ENCODE assay signal across 1 cellular context in genomic region chr1:100883963-100884362, GRCh38.
A peak's percentile ranks its signal among the peaks of the same experiment; 100 is the strongest.
TF ChIP-seq lines count a peak whose summit lies in the region.

No MANE protein-coding gene starts in this region.

TF ChIP-seq in endothelial cell of umbilical vein, 7 proteins besides CTCF, POLR2A, EP300 and RAD21:
- TF ChIP-seq EZH2 (IDR thresholded peaks at IDR 0.05; ENCODE audit: borderline replicate concordance, low read depth, low read length, severe bottlenecking) (no peak), FOS (IDR thresholded peaks at IDR 0.05; ENCODE audit: borderline replicate concordance, insufficient read depth, low read length) (peak; percentile 52), JUN (IDR thresholded peaks at IDR 0.05; ENCODE audit: borderline replicate concordance, insufficient read depth, insufficient read length, low read depth) (peak; percentile 15)
